In the genomic region with DNA sequence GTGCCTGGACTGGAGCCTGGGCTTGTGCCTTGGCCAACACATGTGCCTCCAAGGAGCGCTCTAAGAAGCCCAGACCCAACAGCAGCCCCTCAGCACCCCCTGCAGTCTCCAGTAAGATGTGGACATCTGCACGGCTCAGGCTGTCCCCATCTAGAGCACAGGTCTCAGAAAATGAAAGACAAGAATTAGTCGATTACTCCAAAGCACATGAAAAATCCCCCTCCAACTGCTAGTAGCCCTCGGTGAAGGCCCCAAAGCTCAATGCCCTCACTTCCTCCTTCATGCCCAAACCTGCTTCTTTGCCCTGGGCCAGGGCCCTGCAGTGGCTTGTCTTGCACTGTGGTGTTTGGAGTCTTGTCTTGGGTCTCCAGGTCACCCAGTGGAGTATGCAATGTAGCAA, we compare ENCODE assay signal across 1 cellular context.
TF ChIP-seq lines count a peak whose summit lies in the region.

No MANE protein-coding gene starts in this region.

TF ChIP-seq in H1, 55 proteins besides CTCF, POLR2A, EP300 and RAD21 (continued from another document):
- no peak for TF ChIP-seq CHD7 (IDR thresholded peaks at IDR 0.05; ENCODE audit: insufficient replicate concordance, low read length)
- TF ChIP-seq SP2 (IDR thresholded peaks at IDR 0.05; ENCODE audit: low read length) = no peak
- TF ChIP-seq ZNF274 (IDR thresholded peaks at IDR 0.05; ENCODE audit: borderline replicate concordance, extremely low read depth, low read length) = no peak
- TF ChIP-seq SP4 (IDR thresholded peaks at IDR 0.05; ENCODE audit: low read length) = no peak
- no peak for TF ChIP-seq HDAC2 (IDR thresholded peaks at IDR 0.05; ENCODE audit: borderline replicate concordance in 1 of 2, low read depth in 2 of 2, low read length in 2 of 2)
- no peak for TF ChIP-seq CBX5 (IDR thresholded peaks at IDR 0.05; ENCODE audit: low read depth, low read length)
- no peak for TF ChIP-seq GTF2F1 (IDR thresholded peaks at IDR 0.05; ENCODE audit: borderline replicate concordance, low read depth, low read length)
- TF ChIP-seq PHF8 (conservative IDR thresholded peaks at IDR 0.05; ENCODE audit: low read depth, low read length) = no peak
- no peak for TF ChIP-seq KDM5A (IDR thresholded peaks at IDR 0.05; ENCODE audit: low read length)
- TF ChIP-seq GABPA (IDR thresholded peaks at IDR 0.05; ENCODE audit: borderline replicate concordance, insufficient read depth, low read length) = no peak
